In the genomic region with DNA sequence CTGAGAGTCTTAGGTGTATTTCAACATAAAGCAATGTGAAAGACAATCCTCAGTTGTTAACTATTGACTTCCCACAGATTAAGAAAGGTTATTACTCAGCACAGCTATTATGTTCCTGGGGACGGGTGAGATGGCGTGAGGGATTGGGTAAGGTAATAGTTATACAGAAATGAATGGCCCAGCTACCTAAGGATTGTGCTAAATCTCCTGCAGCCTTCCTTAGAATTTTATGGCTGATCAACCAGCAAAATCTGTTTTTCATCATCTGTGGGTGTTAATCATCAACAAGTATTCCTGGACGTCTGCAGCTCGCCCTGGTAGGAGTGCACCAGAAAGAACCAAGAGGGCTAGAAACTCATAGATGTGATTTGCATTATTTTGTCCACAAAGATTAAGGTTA, we compare ENCODE assay signal across 1 cellular context.
TF ChIP-seq lines count a peak whose summit lies in the region.

No MANE protein-coding gene starts in this region.

TF ChIP-seq in SK-N-SH, 30 proteins besides CTCF, POLR2A, EP300 and RAD21 (continued from another document):
- TF ChIP-seq NRF1 (IDR thresholded peaks at IDR 0.05; ENCODE audit: low read depth, low read length), result no peak
- TF ChIP-seq, protein P1, sequence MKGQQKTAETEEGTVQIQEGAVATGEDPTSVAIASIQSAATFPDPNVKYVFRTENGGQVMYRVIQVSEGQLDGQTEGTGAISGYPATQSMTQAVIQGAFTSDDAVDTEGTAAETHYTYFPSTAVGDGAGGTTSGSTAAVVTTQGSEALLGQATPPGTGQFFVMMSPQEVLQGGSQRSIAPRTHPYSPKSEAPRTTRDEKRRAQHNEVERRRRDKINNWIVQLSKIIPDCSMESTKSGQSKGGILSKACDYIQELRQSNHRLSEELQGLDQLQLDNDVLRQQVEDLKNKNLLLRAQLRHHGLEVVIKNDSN (IDR thresholded peaks at IDR 0.05; ENCODE audit: borderline replicate concordance, low read depth), result no peak
- no peak for TF ChIP-seq FOXM1 (IDR thresholded peaks at IDR 0.05; ENCODE audit: low read depth)
- no peak for TF ChIP-seq SIN3A (IDR thresholded peaks at IDR 0.05; ENCODE audit: borderline replicate concordance, low read depth, low read length)
- TF ChIP-seq RFX5 (IDR thresholded peaks at IDR 0.05; ENCODE audit: low read length), result no peak
- TF ChIP-seq GATA2 (CRISPR knock-in tag; IDR thresholded peaks at IDR 0.05), result no peak
- no peak for TF ChIP-seq FOSL2 (IDR thresholded peaks at IDR 0.05; ENCODE audit: borderline replicate concordance, low read depth)
- TF ChIP-seq, protein P2, sequence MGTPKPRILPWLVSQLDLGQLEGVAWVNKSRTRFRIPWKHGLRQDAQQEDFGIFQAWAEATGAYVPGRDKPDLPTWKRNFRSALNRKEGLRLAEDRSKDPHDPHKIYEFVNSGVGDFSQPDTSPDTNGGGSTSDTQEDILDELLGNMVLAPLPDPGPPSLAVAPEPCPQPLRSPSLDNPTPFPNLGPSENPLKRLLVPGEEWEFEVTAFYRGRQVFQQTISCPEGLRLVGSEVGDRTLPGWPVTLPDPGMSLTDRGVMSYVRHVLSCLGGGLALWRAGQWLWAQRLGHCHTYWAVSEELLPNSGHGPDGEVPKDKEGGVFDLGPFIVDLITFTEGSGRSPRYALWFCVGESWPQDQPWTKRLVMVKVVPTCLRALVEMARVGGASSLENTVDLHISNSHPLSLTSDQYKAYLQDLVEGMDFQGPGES (IDR thresholded peaks at IDR 0.05; ENCODE audit: low read depth, low read length), result no peak
- TF ChIP-seq, protein P3, sequence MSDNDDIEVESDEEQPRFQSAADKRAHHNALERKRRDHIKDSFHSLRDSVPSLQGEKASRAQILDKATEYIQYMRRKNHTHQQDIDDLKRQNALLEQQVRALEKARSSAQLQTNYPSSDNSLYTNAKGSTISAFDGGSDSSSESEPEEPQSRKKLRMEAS (IDR thresholded peaks at IDR 0.05; ENCODE audit: low read depth), result no peak
- TF ChIP-seq, protein P4, sequence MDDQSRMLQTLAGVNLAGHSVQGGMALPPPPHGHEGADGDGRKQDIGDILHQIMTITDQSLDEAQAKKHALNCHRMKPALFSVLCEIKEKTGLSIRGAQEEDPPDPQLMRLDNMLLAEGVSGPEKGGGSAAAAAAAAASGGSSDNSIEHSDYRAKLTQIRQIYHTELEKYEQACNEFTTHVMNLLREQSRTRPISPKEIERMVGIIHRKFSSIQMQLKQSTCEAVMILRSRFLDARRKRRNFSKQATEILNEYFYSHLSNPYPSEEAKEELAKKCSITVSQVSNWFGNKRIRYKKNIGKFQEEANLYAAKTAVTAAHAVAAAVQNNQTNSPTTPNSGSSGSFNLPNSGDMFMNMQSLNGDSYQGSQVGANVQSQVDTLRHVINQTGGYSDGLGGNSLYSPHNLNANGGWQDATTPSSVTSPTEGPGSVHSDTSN (IDR thresholded peaks at IDR 0.05), result no peak
- no peak for TF ChIP-seq ELF1 (IDR thresholded peaks at IDR 0.05)
- TF ChIP-seq, protein P5, sequence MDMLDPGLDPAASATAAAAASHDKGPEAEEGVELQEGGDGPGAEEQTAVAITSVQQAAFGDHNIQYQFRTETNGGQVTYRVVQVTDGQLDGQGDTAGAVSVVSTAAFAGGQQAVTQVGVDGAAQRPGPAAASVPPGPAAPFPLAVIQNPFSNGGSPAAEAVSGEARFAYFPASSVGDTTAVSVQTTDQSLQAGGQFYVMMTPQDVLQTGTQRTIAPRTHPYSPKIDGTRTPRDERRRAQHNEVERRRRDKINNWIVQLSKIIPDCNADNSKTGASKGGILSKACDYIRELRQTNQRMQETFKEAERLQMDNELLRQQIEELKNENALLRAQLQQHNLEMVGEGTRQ (IDR thresholded peaks at IDR 0.05; ENCODE audit: borderline replicate concordance, low read depth, low read length), result no peak
- no peak for TF ChIP-seq TCF12 (IDR thresholded peaks at IDR 0.05)
- TF ChIP-seq JUND (IDR thresholded peaks at IDR 0.05), result no peak
- no peak for TF ChIP-seq GABPA (IDR thresholded peaks at IDR 0.05; ENCODE audit: low read depth)
TF ChIP-seq in SK-N-SH: peak in this region for 0.
